In the genomic region with DNA sequence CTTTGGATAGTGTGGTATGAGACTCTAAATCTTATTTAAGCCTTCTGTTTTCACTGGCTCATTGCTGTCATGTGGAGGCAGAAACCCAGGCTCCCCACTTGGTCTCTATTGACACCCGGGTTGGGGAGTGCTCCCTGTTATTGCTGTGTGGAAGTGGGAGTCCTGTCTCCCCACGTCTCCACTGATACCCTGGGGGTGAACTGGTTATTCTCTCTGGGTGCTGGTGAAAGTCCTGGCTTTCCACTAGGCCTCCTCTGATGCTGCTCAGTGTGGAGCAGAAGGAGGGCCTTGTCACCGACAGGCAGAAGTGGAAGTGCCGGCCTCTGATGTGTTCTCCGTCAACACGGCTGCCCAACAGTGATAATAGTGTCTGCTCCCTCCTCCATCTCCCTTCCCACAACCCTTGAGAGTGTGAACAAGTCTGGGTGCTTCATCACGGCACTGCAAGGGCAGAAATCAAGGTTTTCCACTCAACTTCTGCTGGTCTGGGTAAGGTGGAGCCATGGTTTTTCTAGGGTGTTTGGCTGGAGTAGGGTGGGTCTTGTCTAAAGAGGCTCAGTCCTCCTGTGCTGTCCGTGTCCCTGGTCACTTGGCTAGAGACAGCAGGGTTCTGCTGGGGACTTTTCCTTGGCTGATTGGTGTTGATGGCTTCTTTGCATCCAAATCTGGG, we compare ENCODE assay signal across 19 cellular contexts.
A peak's percentile ranks its signal among the peaks of the same experiment; 100 is the strongest.
DNase-seq lines count a peak whose midpoint lies in the region; ATAC-seq and TF ChIP-seq lines count a peak whose summit lies in the region.
"Had no signal": no experiment of that assay in that cellular context is flagged by ENCODE, and none has a peak within 500 bp of the region (broad histone marks: within the 10 kb centered on the region; RNA-seq: fewer than 3 reads in every experiment).

No MANE protein-coding gene starts in this region.

- no peak for TF ChIP-seq CTCF in colonic mucosa (IDR thresholded peaks at IDR 0.05)
- TF ChIP-seq CTCF in body of pancreas (IDR thresholded peaks at IDR 0.05): no peak

- H3K27me3 ChIP-seq in colonic mucosa (no peaks in the 10 kb centered on the region), body of pancreas (no peaks in the 10 kb centered on the region)

- H3K4me1 Mint-ChIP-seq in activated T-cell treated with anti-CD3 and anti-CD28 coated beads, Interleukin-2, amount 50 U/mL, for 24 hours (ENCODE audit: low read depth): peaks cover 24% of the 10 kb centered on the region

- H3K27me3 Mint-ChIP-seq in activated T-cell treated with anti-CD3 and anti-CD28 coated beads, Interleukin-2, amount 50 U/mL, for 24 hours: peaks cover 29% of the 10 kb centered on the region

- H3K4me3 Mint-ChIP-seq in activated T-cell treated with anti-CD3 and anti-CD28 coated beads, Interleukin-2, amount 50 U/mL, for 24 hours: no peak overlapping the region
- H3K4me3 Mint-ChIP-seq: CD4-positive, alpha-beta T cell had no signal

- intact Hi-C loops in colonic mucosa (cut with DNase I): no loop called here
- intact Hi-C loops in body of pancreas (cut with DNase I): no loop called here

- H3K36me3 Mint-ChIP-seq in activated T-cell treated with anti-CD3 and anti-CD28 coated beads, Interleukin-2, amount 50 U/mL, for 24 hours (ENCODE audit: low read depth): no peaks in the 10 kb centered on the region

- H3K4me3 ChIP-seq in colonic mucosa (no peak overlapping the region), body of pancreas (no peak overlapping the region)
- H3K4me3 ChIP-seq: A549 had no signal

- WGBS in body of pancreas, 2 donors: 59 to 70% methylated on average over 5 to 8 of the region's 8 CpGs

- DNase-seq in activated T-cell treated with anti-CD3 and anti-CD28 coated beads, Interleukin-2, amount 50 U/mL, for 24 hours: peak; percentile 9
- no peak for DNase-seq in activated T-cell treated with anti-CD3 and anti-CD28 coated beads, Interleukin-2, amount 50 U/mL, for 1 hour
- DNase-seq in colonic mucosa (peak; percentile 1), mesenteric fat pad (ENCODE audit: low spot score) (peak; percentile 35), ureter (ENCODE audit: low spot score) (peak; percentile 20), body of pancreas (no peak)
- DNase-seq: CD4-positive, alpha-beta T cell; GF-D8; GOT3; NCI-H1105; NCI-H2107; NCI-H510A treated with DMSO at 0.1 percent for 48 hours; NCI-H82; OCI-M1; SHP77 had no signal

- no peaks in the 10 kb centered on the region for H3K9me3 ChIP-seq in colonic mucosa
- no peaks in the 10 kb centered on the region for H3K9me3 ChIP-seq in body of pancreas
- H3K9me3 ChIP-seq: A549 had no signal

- peaks cover 3% of the 10 kb centered on the region for H3K9me3 Mint-ChIP-seq in activated T-cell treated with anti-CD3 and anti-CD28 coated beads, Interleukin-2, amount 50 U/mL, for 24 hours
- H3K9me3 Mint-ChIP-seq: CD4-positive, alpha-beta T cell had no signal

- TF ChIP-seq POLR2A in body of pancreas (IDR thresholded peaks at IDR 0.05): no peak

- H3K36me3 ChIP-seq in colonic mucosa: no peaks in the 10 kb centered on the region
- H3K36me3 ChIP-seq in body of pancreas (replicated peaks in 1 of 2; ENCODE audit: insufficient read depth in 1 of 2, low read depth in 2 of 2): no peaks in the 10 kb centered on the region

- ATAC-seq in HG02973 (IDR thresholded peaks at IDR 0.05; ENCODE audit: unreplicated experiment): no peak
- no peak for ATAC-seq in body of pancreas
- ATAC-seq: A549, HCT116 had no signal

- H3K27ac ChIP-seq in colonic mucosa: no peak overlapping the region
- no peak overlapping the region for H3K27ac ChIP-seq in body of pancreas
- H3K27ac ChIP-seq: A549 had no signal

- H3K4me1 ChIP-seq in colonic mucosa (no peaks in the 10 kb centered on the region), body of pancreas (no peaks in the 10 kb centered on the region)
- H3K4me1 ChIP-seq: A549, Caco-2 had no signal

- H3K27ac Mint-ChIP-seq in activated T-cell treated with anti-CD3 and anti-CD28 coated beads, Interleukin-2, amount 50 U/mL, for 24 hours: no peak overlapping the region
- H3K27ac Mint-ChIP-seq: CD4-positive, alpha-beta T cell had no signal

- H3K9ac ChIP-seq in colonic mucosa (ENCODE audit: low read depth in 2 of 2, low read length in 2 of 2): no peak overlapping the region

Comparison
In these comparisons a context has a peak if more than half of its experiments do, and no peak if none do; other contexts are left out.
1. DNase-seq: peak in activated T-cell treated with anti-CD3 and anti-CD28 coated beads, Interleukin-2, amount 50 U/mL, for 24 hours (single experiment), colonic mucosa (single experiment), mesenteric fat pad (single experiment) and ureter (single experiment); none in activated T-cell treated with anti-CD3 and anti-CD28 coated beads, Interleukin-2, amount 50 U/mL, for 1 hour (single experiment) and body of pancreas (0 of 4).